1 cellular context compared by ENCODE assay signal in genomic region chr16:9971907-9972306, GRCh38.
TF ChIP-seq lines count a peak whose summit lies in the region.

No MANE protein-coding gene starts in this region.

TF ChIP-seq in SK-N-SH, 30 proteins besides CTCF, POLR2A, EP300 and RAD21 (continued from another document):
- TF ChIP-seq, protein P1, sequence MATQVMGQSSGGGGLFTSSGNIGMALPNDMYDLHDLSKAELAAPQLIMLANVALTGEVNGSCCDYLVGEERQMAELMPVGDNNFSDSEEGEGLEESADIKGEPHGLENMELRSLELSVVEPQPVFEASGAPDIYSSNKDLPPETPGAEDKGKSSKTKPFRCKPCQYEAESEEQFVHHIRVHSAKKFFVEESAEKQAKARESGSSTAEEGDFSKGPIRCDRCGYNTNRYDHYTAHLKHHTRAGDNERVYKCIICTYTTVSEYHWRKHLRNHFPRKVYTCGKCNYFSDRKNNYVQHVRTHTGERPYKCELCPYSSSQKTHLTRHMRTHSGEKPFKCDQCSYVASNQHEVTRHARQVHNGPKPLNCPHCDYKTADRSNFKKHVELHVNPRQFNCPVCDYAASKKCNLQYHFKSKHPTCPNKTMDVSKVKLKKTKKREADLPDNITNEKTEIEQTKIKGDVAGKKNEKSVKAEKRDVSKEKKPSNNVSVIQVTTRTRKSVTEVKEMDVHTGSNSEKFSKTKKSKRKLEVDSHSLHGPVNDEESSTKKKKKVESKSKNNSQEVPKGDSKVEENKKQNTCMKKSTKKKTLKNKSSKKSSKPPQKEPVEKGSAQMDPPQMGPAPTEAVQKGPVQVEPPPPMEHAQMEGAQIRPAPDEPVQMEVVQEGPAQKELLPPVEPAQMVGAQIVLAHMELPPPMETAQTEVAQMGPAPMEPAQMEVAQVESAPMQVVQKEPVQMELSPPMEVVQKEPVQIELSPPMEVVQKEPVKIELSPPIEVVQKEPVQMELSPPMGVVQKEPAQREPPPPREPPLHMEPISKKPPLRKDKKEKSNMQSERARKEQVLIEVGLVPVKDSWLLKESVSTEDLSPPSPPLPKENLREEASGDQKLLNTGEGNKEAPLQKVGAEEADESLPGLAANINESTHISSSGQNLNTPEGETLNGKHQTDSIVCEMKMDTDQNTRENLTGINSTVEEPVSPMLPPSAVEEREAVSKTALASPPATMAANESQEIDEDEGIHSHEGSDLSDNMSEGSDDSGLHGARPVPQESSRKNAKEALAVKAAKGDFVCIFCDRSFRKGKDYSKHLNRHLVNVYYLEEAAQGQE (IDR thresholded peaks at IDR 0.05; ENCODE audit: low read depth, low read length): no peak
- TF ChIP-seq MEF2A (IDR thresholded peaks at IDR 0.05; ENCODE audit: borderline replicate concordance, low read depth) (no peak), POLR2AphosphoS5 (IDR thresholded peaks at IDR 0.05; ENCODE audit: low read depth, low read length) (no peak), YY1 (IDR thresholded peaks at IDR 0.05; ENCODE audit: low read depth) (no peak), SMC3 (IDR thresholded peaks at IDR 0.05; ENCODE audit: low read depth, low read length) (no peak), TEAD4 (IDR thresholded peaks at IDR 0.05; ENCODE audit: borderline replicate concordance, insufficient read depth) (no peak), RCOR1 (IDR thresholded peaks at IDR 0.05; ENCODE audit: low read length) (no peak)
